1 cellular context compared by ENCODE assay signal in the genomic region with DNA sequence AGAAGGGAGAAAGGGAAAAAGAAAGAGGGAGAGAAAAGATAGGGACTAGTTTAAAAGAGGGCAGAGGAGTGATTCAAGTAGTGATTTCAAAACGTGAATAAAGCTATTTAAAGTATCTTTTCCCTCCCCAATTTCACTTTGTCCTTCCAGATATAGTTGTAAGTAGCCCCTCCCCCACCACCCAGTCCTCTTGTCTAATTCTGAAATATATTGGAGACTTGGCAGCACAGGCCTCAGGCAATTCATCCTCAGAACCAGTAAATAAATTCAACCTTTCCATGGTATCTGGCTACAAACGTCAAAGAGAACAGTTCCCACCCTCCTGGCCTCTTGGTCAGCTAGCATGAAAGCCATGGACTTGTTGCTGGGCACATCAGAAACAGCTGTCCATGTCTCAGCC.
TF ChIP-seq lines count a peak whose summit lies in the region.

No MANE protein-coding gene starts in this region.

TF ChIP-seq in SK-N-SH, 30 proteins besides CTCF, POLR2A, EP300 and RAD21 (continued from another document):
- no peak for TF ChIP-seq RCOR1 (IDR thresholded peaks at IDR 0.05; ENCODE audit: low read length)
- TF ChIP-seq, protein P1, sequence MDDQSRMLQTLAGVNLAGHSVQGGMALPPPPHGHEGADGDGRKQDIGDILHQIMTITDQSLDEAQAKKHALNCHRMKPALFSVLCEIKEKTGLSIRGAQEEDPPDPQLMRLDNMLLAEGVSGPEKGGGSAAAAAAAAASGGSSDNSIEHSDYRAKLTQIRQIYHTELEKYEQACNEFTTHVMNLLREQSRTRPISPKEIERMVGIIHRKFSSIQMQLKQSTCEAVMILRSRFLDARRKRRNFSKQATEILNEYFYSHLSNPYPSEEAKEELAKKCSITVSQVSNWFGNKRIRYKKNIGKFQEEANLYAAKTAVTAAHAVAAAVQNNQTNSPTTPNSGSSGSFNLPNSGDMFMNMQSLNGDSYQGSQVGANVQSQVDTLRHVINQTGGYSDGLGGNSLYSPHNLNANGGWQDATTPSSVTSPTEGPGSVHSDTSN (IDR thresholded peaks at IDR 0.05) = no peak
- TF ChIP-seq EZH2phosphoT487 (IDR thresholded peaks at IDR 0.05; ENCODE audit: borderline replicate concordance, low read depth) = no peak
- no peak for TF ChIP-seq GABPA (IDR thresholded peaks at IDR 0.05; ENCODE audit: low read depth)
- TF ChIP-seq NFIC (IDR thresholded peaks at IDR 0.05; ENCODE audit: borderline replicate concordance) = no peak
- TF ChIP-seq TEAD4 (IDR thresholded peaks at IDR 0.05; ENCODE audit: borderline replicate concordance, insufficient read depth) = no peak
- no peak for TF ChIP-seq ZBTB33 (IDR thresholded peaks at IDR 0.05; ENCODE audit: borderline replicate concordance, low read depth)
- TF ChIP-seq, protein P2, sequence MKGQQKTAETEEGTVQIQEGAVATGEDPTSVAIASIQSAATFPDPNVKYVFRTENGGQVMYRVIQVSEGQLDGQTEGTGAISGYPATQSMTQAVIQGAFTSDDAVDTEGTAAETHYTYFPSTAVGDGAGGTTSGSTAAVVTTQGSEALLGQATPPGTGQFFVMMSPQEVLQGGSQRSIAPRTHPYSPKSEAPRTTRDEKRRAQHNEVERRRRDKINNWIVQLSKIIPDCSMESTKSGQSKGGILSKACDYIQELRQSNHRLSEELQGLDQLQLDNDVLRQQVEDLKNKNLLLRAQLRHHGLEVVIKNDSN (IDR thresholded peaks at IDR 0.05; ENCODE audit: borderline replicate concordance, low read depth) = no peak
- TF ChIP-seq JUND (IDR thresholded peaks at IDR 0.05) = no peak
- no peak for TF ChIP-seq SMC3 (IDR thresholded peaks at IDR 0.05; ENCODE audit: low read depth, low read length)
- no peak for TF ChIP-seq FOSL2 (IDR thresholded peaks at IDR 0.05; ENCODE audit: borderline replicate concordance, low read depth)
- no peak for TF ChIP-seq MXI1 (IDR thresholded peaks at IDR 0.05; ENCODE audit: low read depth, low read length)
- no peak for TF ChIP-seq NRF1 (IDR thresholded peaks at IDR 0.05; ENCODE audit: low read depth, low read length)
- no peak for TF ChIP-seq YY1 (IDR thresholded peaks at IDR 0.05; ENCODE audit: low read depth)
